7 cellular contexts compared by ENCODE assay signal in the genomic region with DNA sequence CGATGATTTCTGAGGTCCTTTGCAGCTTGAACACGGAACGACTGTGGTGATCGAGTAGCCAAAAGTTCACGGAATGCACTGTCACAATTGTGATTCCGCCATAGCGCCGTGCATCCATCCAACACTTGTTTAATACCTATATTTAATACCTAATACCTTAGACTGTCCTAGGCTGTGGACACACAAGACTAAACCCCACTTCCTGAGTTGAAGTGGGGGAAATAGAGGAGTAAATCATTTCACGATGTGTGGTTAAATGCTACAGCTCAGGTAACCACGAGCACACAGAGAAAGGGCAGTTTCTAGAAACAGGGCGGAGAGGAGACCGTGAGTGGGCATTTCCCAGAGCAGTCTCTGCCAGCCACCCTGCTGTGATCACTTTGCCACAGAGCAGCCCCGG. TPM values are rescaled to one million over a fixed set of nuclear protein-coding genes. Genes with fewer than 3 reads are reported as not detected.
DNase-seq lines count a peak whose midpoint lies in the region; FAIRE-seq and TF ChIP-seq lines count a peak whose summit lies in the region.
"Not testable (repeated sequence)": the region's sequence is repeated elsewhere in the genome, so short reads cannot be mapped to it uniquely, and the experiment has no call there.

No MANE protein-coding gene starts in this region.

- intact Hi-C loops in ascending aorta (cut with DNase I), result not testable (repeated sequence)

- WGBS in H1 (ENCODE audit: extremely low coverage in 1 of 2, insufficient coverage in 1 of 2, insufficient read length in 1 of 2, insufficient replicate concordance in 2 of 2, low coverage in 1 of 2, low lambda C conversion rate in 2 of 2, missing lambda C conversion rate in 1 of 2), 2 experiments, result 6% methylated on average over 5 of the region's 13 CpGs; no CpG with 5 or more reads in 1 of the 2 experiments
- no CpG with 5 or more reads among the region's 13 CpGs for WGBS in mesodermal cell (ENCODE audit: insufficient coverage in 2 of 2), 2 experiments

- not testable (repeated sequence) for H3K9me3 ChIP-seq in DOHH2 (ENCODE audit: control insufficient read depth, insufficient read depth, low read length); Karpas-422 (ENCODE audit: low read length); ascending aorta; H1 (ENCODE audit: insufficient read depth in 2 of 2, low read depth in 1 of 2, low read length in 1 of 2); right atrium auricular region; mesodermal cell (ENCODE audit: control insufficient read depth, low read length)

- TF ChIP-seq POLR2A in H1 (IDR thresholded peaks at IDR 0.05; ENCODE audit: control extremely low read depth in 1 of 2, low read depth in 2 of 2, low read length in 2 of 2), result not testable (repeated sequence)

- TF ChIP-seq EP300 in H1 (IDR thresholded peaks at IDR 0.05; ENCODE audit: borderline replicate concordance in 1 of 2, low read depth in 2 of 2, low read length in 2 of 2), result not testable (repeated sequence)

- not testable (repeated sequence) for H2BK20ac ChIP-seq in H1 (ENCODE audit: low read length)

- not testable (repeated sequence) for DNase-seq in Karpas-422; ascending aorta (ENCODE audit: low spot score in 2 of 2); H1 (ENCODE audit: low read depth in 1 of 2, low spot score in 2 of 2); right atrium auricular region (ENCODE audit: low spot score); skeletal muscle cell (ENCODE audit: low read depth)

- not testable (repeated sequence) for H2BK5ac ChIP-seq in H1 (ENCODE audit: low read depth, low read length)

- H3K23me2 ChIP-seq in H1 (ENCODE audit: low read depth, low read length), result not testable (repeated sequence)

- CTCF ChIA-PET in H1 (lab: Charles Lee; ENCODE audit: partially characterized antibody), result not testable (repeated sequence)

- H4K20me1 ChIP-seq in DOHH2 (ENCODE audit: control insufficient read depth, insufficient read depth, low read depth, low read length); Karpas-422 (ENCODE audit: insufficient read depth, low read depth, low read length); H1 (replicated peaks in 1 of 2; ENCODE audit: control insufficient read depth in 1 of 2, insufficient read depth in 2 of 2, low read length in 2 of 2): not testable (repeated sequence)

- H3K9ac ChIP-seq in Karpas-422 (ENCODE audit: low read length), result peak overlapping the region; percentile 53; the same call in 1 of the 2 replicates
- not testable (repeated sequence) for H3K9ac ChIP-seq in H1 (replicated peaks in 1 of 4; ENCODE audit: extremely low read depth in 1 of 4, low read depth in 3 of 4, low read length in 3 of 4)

- H3K4me3 ChIP-seq in DOHH2 (ENCODE audit: low read length) (peak overlapping the region; percentile 65), Karpas-422 (ENCODE audit: low read length) (0 out of 2 replicates have a peak overlapping the region, but pooled peaks have one; percentile 59), ascending aorta (peak overlapping the region; percentile 54 to 55), H1 (ENCODE audit: extremely low read depth in 1 of 4, insufficient read depth in 2 of 4, low read depth in 3 of 4, low read length in 4 of 4) (peak overlapping the region; percentile 34 to 50 (median 41); a peak in 5 of 8 replicates), right atrium auricular region (peak overlapping the region; percentile 20 to 42), mesodermal cell (ENCODE audit: extremely low read depth, insufficient read depth, low read length, poor library complexity, severe bottlenecking) (peak overlapping the region; percentile 18), skeletal muscle cell (ENCODE audit: low read depth, low read length) (peak overlapping the region; percentile 43)

- H3K36me3 ChIP-seq in DOHH2 (ENCODE audit: control insufficient read depth, low read length); Karpas-422 (ENCODE audit: insufficient read depth, low read length); ascending aorta; H1 (ENCODE audit: control insufficient read depth in 2 of 4, insufficient read depth in 4 of 4, low read length in 3 of 4); right atrium auricular region; mesodermal cell (ENCODE audit: control insufficient read depth, insufficient read depth, low read length): not testable (repeated sequence)

- not testable (repeated sequence) for H3K79me2 ChIP-seq in DOHH2 (ENCODE audit: control insufficient read depth, low read length); Karpas-422 (ENCODE audit: low read length); H1 (ENCODE audit: control insufficient read depth in 1 of 2, insufficient read depth in 2 of 2, low read length in 2 of 2)

- H3K27me3 ChIP-seq in DOHH2 (ENCODE audit: control insufficient read depth, low read length); Karpas-422 (ENCODE audit: low read length); ascending aorta; H1 (replicated peaks in 1 of 4; ENCODE audit: control insufficient read depth in 3 of 4, extremely low read depth in 1 of 4, insufficient read depth in 3 of 4, low read length in 3 of 4); right atrium auricular region: not testable (repeated sequence)

- not testable (repeated sequence) for TF ChIP-seq CTCF in DOHH2 (IDR thresholded peaks at IDR 0.05; ENCODE audit: low read depth, low read length, poor library complexity, severe bottlenecking); ascending aorta (IDR thresholded peaks at IDR 0.05); H1 (IDR thresholded peaks at IDR 0.05; ENCODE audit: control extremely low read depth in 1 of 3, insufficient read depth in 1 of 3, low read depth in 1 of 3, low read length in 3 of 3); right atrium auricular region (IDR thresholded peaks at IDR 0.05)

- TF ChIP-seq RAD21 in H1 (IDR thresholded peaks at IDR 0.05 in 1 of 2, conservative IDR thresholded peaks at IDR 0.05 in 1 of 2; ENCODE audit: low read depth in 2 of 2, low read length in 2 of 2), result not testable (repeated sequence)

- H2BK15ac ChIP-seq in H1 (ENCODE audit: low read length), result not testable (repeated sequence)

- H3K27ac ChIP-seq in DOHH2 (ENCODE audit: low read depth, low read length); Karpas-422 (ENCODE audit: low read length); ascending aorta; H1 (ENCODE audit: low read depth, low read length); mesodermal cell (ENCODE audit: low read depth, low read length, severe bottlenecking): not testable (repeated sequence)
- peak overlapping the region in 1 of 2 donors; percentile 44 for H3K27ac ChIP-seq in right atrium auricular region

- H2AK5ac ChIP-seq in H1 (ENCODE audit: low read depth, low read length), result not testable (repeated sequence)

- not testable (repeated sequence) for H2BK120ac ChIP-seq in H1 (replicated peaks; ENCODE audit: low read depth, low read length)

- H4K91ac ChIP-seq in H1 (replicated peaks; ENCODE audit: insufficient read length, low read length), result not testable (repeated sequence)

- peak overlapping the region; percentile 61 for H3K4me2 ChIP-seq in DOHH2 (ENCODE audit: low read length)
- H3K4me2 ChIP-seq in Karpas-422 (ENCODE audit: low read depth, low read length, poor library complexity, severe bottlenecking), result peak overlapping the region; percentile 62
- H3K4me2 ChIP-seq in H1 (ENCODE audit: insufficient read depth in 1 of 2, low read depth in 2 of 2, low read length in 2 of 2), result peak overlapping the region; percentile 66 to 70

- not testable (repeated sequence) for H3K18ac ChIP-seq in H1 (ENCODE audit: extremely low read depth, low read length)

- H3K4me1 ChIP-seq in DOHH2 (ENCODE audit: control insufficient read depth, low read length); Karpas-422 (ENCODE audit: low read length); ascending aorta; H1 (replicated peaks in 1 of 4; ENCODE audit: control insufficient read depth in 3 of 4, insufficient read depth in 4 of 4, low read length in 3 of 4); right atrium auricular region; mesodermal cell (ENCODE audit: control insufficient read depth, insufficient read depth, low read length, poor library complexity, severe bottlenecking): not testable (repeated sequence)

- not testable (repeated sequence) for H2BK12ac ChIP-seq in H1 (ENCODE audit: low read depth, low read length)

- not testable (repeated sequence) for H3K9me2 ChIP-seq in DOHH2 (replicated peaks; ENCODE audit: control insufficient read depth, low read length); Karpas-422 (replicated peaks; ENCODE audit: insufficient read depth, low read length)

- not testable (repeated sequence) for H3K79me1 ChIP-seq in H1 (ENCODE audit: low read depth, low read length)

- not testable (repeated sequence) for H4K8ac ChIP-seq in H1 (ENCODE audit: extremely low read depth, insufficient read depth, low read length)

- H3K14ac ChIP-seq in H1 (ENCODE audit: insufficient read length), result not testable (repeated sequence)

- H3F3A ChIP-seq in DOHH2 (ENCODE audit: control insufficient read depth, insufficient read depth), result not testable (repeated sequence)

- FAIRE-seq in H1 (lab: Jason Lieb, UNC), result not testable (repeated sequence)

- H4K5ac ChIP-seq in H1 (ENCODE audit: insufficient read length, low read depth, low read length), result not testable (repeated sequence)

- not testable (repeated sequence) for H3K56ac ChIP-seq in H1 (replicated peaks; ENCODE audit: insufficient read length, low read depth, low read length)

- H2AFZ ChIP-seq in Karpas-422 (ENCODE audit: low read length); H1 (ENCODE audit: low read length): not testable (repeated sequence)

- not testable (repeated sequence) for H3K4ac ChIP-seq in H1 (replicated peaks; ENCODE audit: insufficient read length, low read depth, low read length)

- not testable (repeated sequence) for H3K23ac ChIP-seq in H1 (ENCODE audit: insufficient read length)

- POLR2A ChIA-PET in H1 (lab: Charles Lee; ENCODE audit: partially characterized antibody), result not testable (repeated sequence)

RNA-seq across cellular contexts. Expression of a gene that starts 5.3 kb away (rescaled TPM):
- total RNA-seq in Karpas-422 (2014; rRNA removed; shearing (Covaris generic); ENCODE audit: low replicate concordance), result 0.18 and 2.0 TPM in 2 replicates
- total RNA-seq in ascending aorta, result 1.5 TPM
- total RNA-seq in H1 (2021; fragmentation: NEBNext Ultra II Directional; extraction: Animal tissue kit (Norgen Biotek cat#: 25700)), result 3.7 and 4.0 TPM in 2 replicates
- 0.91 and 1.3 TPM in 2 replicates for polyA plus RNA-seq in H1 (2011; rRNA removed)
- 3.0 TPM for polyA plus RNA-seq in H1 (2011; cell fraction: cytosol; rRNA removed)
- polyA plus RNA-seq in H1 (2011; cell fraction: nucleus; rRNA removed), result 5.9 TPM
- polyA plus RNA-seq in H1 (2012, experiment 1 of 2), result 3.4 to 5.3 TPM (median 4.0 TPM) in 4 replicates
- 0.07 TPM for polyA plus RNA-seq in H1 (2012, experiment 2 of 2)
- polyA plus RNA-seq in H1 (2013, experiment 1 of 2), result 0.89 TPM
- 0.87 TPM for polyA plus RNA-seq in H1 (2013, experiment 2 of 2)
- 0.28 and 0.85 TPM in 2 replicates for polyA minus RNA-seq in H1 (2011; rRNA and poly(A)+ RNA removed)
- polyA minus RNA-seq in H1 (2011; cell fraction: cytosol; rRNA and poly(A)+ RNA removed), result 1.5 TPM
- 4.3 TPM for polyA minus RNA-seq in H1 (2011; cell fraction: nucleus; rRNA and poly(A)+ RNA removed)
- under 1 TPM; 0.33 to 0.35 TPM for total RNA-seq in right atrium auricular region
- polyA plus RNA-seq in mesodermal cell (2013, experiment 1 of 2), result 3.6 TPM
- polyA plus RNA-seq in mesodermal cell (2013, experiment 2 of 2), result 2.8 TPM
